ENCODE assay signal across 8 cellular contexts in the genomic region with DNA sequence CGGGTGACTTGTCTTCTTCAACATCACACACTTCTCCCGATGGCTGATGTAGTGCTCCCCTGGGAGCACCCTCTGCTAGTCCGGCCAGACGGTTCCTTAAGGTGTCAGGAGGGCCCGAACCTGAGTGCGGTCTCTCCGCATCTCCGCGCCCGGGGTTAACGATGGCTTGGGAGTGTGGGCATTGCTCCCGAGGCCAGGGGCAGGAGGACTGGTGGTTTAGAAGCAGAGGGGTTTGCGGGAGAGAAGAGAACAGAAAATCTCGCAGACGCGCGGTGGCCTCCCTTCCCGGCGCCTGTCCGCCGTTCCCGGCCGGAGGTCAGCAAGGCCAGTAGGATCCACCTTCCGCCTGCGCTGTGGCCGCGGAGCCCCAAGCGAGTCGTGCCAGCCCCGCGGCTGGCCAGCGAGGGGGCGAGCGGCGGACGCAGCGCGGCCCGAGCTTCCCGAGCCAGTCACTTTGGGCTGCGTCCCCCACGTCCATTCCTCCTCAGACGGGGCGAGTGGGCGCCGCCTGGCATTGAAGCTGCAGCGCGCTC. TPM values are rescaled to one million over a fixed set of nuclear protein-coding genes. Genes with fewer than 3 reads are reported as not detected.
DNase-seq lines count a peak whose midpoint lies in the region; TF ChIP-seq lines count a peak whose summit lies in the region.

No MANE protein-coding gene starts in this region.

- H3K79me2 ChIP-seq in smooth muscle cell (ENCODE audit: low read depth) = peaks cover 20% of the 10 kb centered on the region

- no peaks in the 10 kb centered on the region for H4K20me1 ChIP-seq in smooth muscle cell (ENCODE audit: low read depth)

- TF ChIP-seq CTCF in smooth muscle cell (IDR thresholded peaks at IDR 0.05; ENCODE audit: borderline replicate concordance, insufficient read depth, poor library complexity, severe bottlenecking) = no peak

- H3K27ac ChIP-seq in iPS DF 6.9 (ENCODE audit: low read length) = no peak overlapping the region
- no peak overlapping the region for H3K27ac ChIP-seq in smooth muscle cell (ENCODE audit: low read depth)

- H3K36me3 ChIP-seq in adipocyte (ENCODE audit: control insufficient read depth, insufficient read depth, low read length, severe bottlenecking) = peaks cover 15% of the 10 kb centered on the region
- peaks cover 2% of the 10 kb centered on the region; the same call in 1 of the 2 replicates for H3K36me3 ChIP-seq in iPS DF 6.9 (ENCODE audit: control insufficient read depth, insufficient read depth, low read length)
- H3K36me3 ChIP-seq in smooth muscle cell (ENCODE audit: low read depth) = no peaks in the 10 kb centered on the region

- H3K9ac ChIP-seq in adipocyte (ENCODE audit: low read length) (peak overlapping the region; percentile 84), smooth muscle cell (ENCODE audit: low read depth) (peak overlapping the region; percentile 92)

- H3K4me3 ChIP-seq in adipocyte (ENCODE audit: low read length) (peak overlapping the region; percentile 96), iPS DF 6.9 (ENCODE audit: low read length) (peak overlapping the region; percentile 61), smooth muscle cell (peak overlapping the region; percentile 66)

- peaks cover 17% of the 10 kb centered on the region for H3K4me1 ChIP-seq in adipocyte (ENCODE audit: control insufficient read depth, insufficient read depth, low read length)
- peaks cover 1% of the 10 kb centered on the region for H3K4me1 ChIP-seq in iPS DF 6.9 (ENCODE audit: control insufficient read depth, insufficient read depth, low read length)
- peaks cover 14% of the 10 kb centered on the region for H3K4me1 ChIP-seq in smooth muscle cell (ENCODE audit: low read depth)

- H3K4me2 ChIP-seq in smooth muscle cell = peak overlapping the region; percentile 89

- DNase-seq in NCI-H1417 (lab: John Stamatoyannopoulos, UW) (peak in 2 of 3 experiments; percentile 1 to 68), NCI-H1417 treated with DMSO at 0.1 percent for 48 hours (lab: John Stamatoyannopoulos, UW) (no peak), adipocyte (ENCODE audit: low read depth) (peak; percentile 44), iPS DF 6.9 (ENCODE audit: low read depth, low spot score) (no peak), smooth muscle cell (lab: John Stamatoyannopoulos, UW; ENCODE audit: unreplicated experiment) (no peak), NCI-H1694 (lab: John Stamatoyannopoulos, UW) (no peak)
- DNase-seq in central memory CD4-positive, alpha-beta T cell = no peak
- no peak for DNase-seq in stimulated activated CD4-positive, alpha-beta T cell treated with anti-CD3 and anti-CD28 coated beads, Interleukin-4, amount 100 ng/mL, for 1 hour

- H3K27me3 ChIP-seq in adipocyte (replicated peaks; ENCODE audit: control insufficient read depth, insufficient read depth, low read length) (peaks cover 9% of the 10 kb centered on the region), iPS DF 6.9 (ENCODE audit: control insufficient read depth, insufficient read depth, low read length) (peaks cover 10% of the 10 kb centered on the region), smooth muscle cell (ENCODE audit: low read depth) (peaks cover 14% of the 10 kb centered on the region)

- no peaks in the 10 kb centered on the region for H3K9me3 ChIP-seq in adipocyte (ENCODE audit: control insufficient read depth, low read length)
- no peaks in the 10 kb centered on the region for H3K9me3 ChIP-seq in iPS DF 6.9 (ENCODE audit: control insufficient read depth, insufficient read depth, low read length)
- H3K9me3 ChIP-seq in smooth muscle cell (replicated peaks; ENCODE audit: low read depth) = no peaks in the 10 kb centered on the region

- peak overlapping the region; percentile 99 for H2AFZ ChIP-seq in smooth muscle cell (ENCODE audit: low read depth)

- H3F3A ChIP-seq in smooth muscle cell (ENCODE audit: low read depth) = no peaks in the 10 kb centered on the region

- no CpG with 5 or more reads among the region's 48 CpGs for WGBS in iPS DF 6.9 (ENCODE audit: insufficient coverage, insufficient read length)
- 1% methylated on average over 44 of the region's 48 CpGs for WGBS in smooth muscle cell (ENCODE audit: low lambda C conversion rate)

RNA-seq across cellular contexts. Expression of a gene that starts 0.7 kb away (rescaled TPM):
- 26.3 and 60.8 TPM in 2 replicates for total RNA-seq in smooth muscle cell
- 27.2 and 48.4 TPM in 2 replicates for polyA plus RNA-seq in smooth muscle cell

RNA-seq across cellular contexts. Expression of a gene that starts 25.6 kb away (rescaled TPM):
- total RNA-seq in smooth muscle cell = 58.6 and 106 TPM in 2 replicates
- 128 and 139 TPM in 2 replicates for polyA plus RNA-seq in smooth muscle cell

RNA-seq across cellular contexts. Expression of a gene that starts 26.0 kb away (rescaled TPM):
- 130 and 224 TPM in 2 replicates for total RNA-seq in smooth muscle cell
- polyA plus RNA-seq in smooth muscle cell = 180 and 191 TPM in 2 replicates

Comparison
In these comparisons a context has a peak if more than half of its experiments do, and no peak if none do; other contexts are left out.
1. DNase-seq: peak in NCI-H1417 (2 of 3) and adipocyte (single experiment); none in NCI-H1417 treated with DMSO at 0.1 percent for 48 hours (single experiment), iPS DF 6.9 (single experiment), smooth muscle cell (single experiment), central memory CD4-positive, alpha-beta T cell (single experiment), NCI-H1694 (single experiment) and stimulated activated CD4-positive, alpha-beta T cell treated with anti-CD3 and anti-CD28 coated beads, Interleukin-4, amount 100 ng/mL, for 1 hour (single experiment).
2. Peak in every context shown above with its lines, with median percentiles within 50 percentile points of each other: H3K4me3 ChIP-seq.